In genomic region chr13:78875792-78876580, GRCh38 we compare ENCODE assay signal across 9 cellular contexts.
DNase-seq lines count a peak whose midpoint lies in the region; ATAC-seq lines count a peak whose summit lies in the region.
"Had no signal": no experiment of that assay in that cellular context is flagged by ENCODE, and none has a peak within 500 bp of the region (broad histone marks: within the 10 kb centered on the region; RNA-seq: fewer than 3 reads in every experiment).

No MANE protein-coding gene starts in this region.

- no peak overlapping the region for H3K18ac ChIP-seq in neuronal stem cell (ENCODE audit: low read length)

- H2AK5ac ChIP-seq in neuronal stem cell (ENCODE audit: low read depth, low read length): peak overlapping the region; percentile 65

- H3K14ac ChIP-seq in neuronal stem cell (ENCODE audit: low read length): no peak overlapping the region

- no peaks in the 10 kb centered on the region for H3K4me1 Mint-ChIP-seq in activated naive CD4-positive, alpha-beta T cell treated with anti-CD3 and anti-CD28 coated beads for 36 hours (ENCODE audit: low read depth)
- H3K4me1 Mint-ChIP-seq: neural crest cell had no signal

- no peak overlapping the region for H2BK5ac ChIP-seq in neuronal stem cell (ENCODE audit: low read length)

- H3K36me3 Mint-ChIP-seq in activated naive CD4-positive, alpha-beta T cell treated with anti-CD3 and anti-CD28 coated beads for 36 hours (ENCODE audit: low read depth): no peaks in the 10 kb centered on the region

- peak; percentile 34 for DNase-seq in activated naive CD4-positive, alpha-beta T cell treated with anti-CD3 and anti-CD28 coated beads for 36 hours
- no peak for DNase-seq in activated naive CD4-positive, alpha-beta T cell (lab: John Stamatoyannopoulos, UW)
- DNase-seq in H7 (peak; percentile 61), NCI-H2029 (lab: John Stamatoyannopoulos, UW) (peak; percentile 20), neuronal stem cell (ENCODE audit: low spot score) (no peak), activated gamma-delta T cell (lab: John Stamatoyannopoulos, UW) (no peak), COR-L47 (lab: John Stamatoyannopoulos, UW) (no peak)

- intact Hi-C loops in activated naive CD4-positive, alpha-beta T cell treated with anti-CD3 and anti-CD28 coated beads for 36 hours (cut with micrococcal nuclease): no loop called here

- H3K79me1 ChIP-seq in neuronal stem cell (ENCODE audit: low read depth, low read length): peaks cover 1% of the 10 kb centered on the region

- H2BK120ac ChIP-seq in neuronal stem cell (ENCODE audit: low read depth, low read length): no peak overlapping the region

- H3K27me3 Mint-ChIP-seq in activated naive CD4-positive, alpha-beta T cell treated with anti-CD3 and anti-CD28 coated beads for 36 hours (ENCODE audit: low read depth): peaks cover 2% of the 10 kb centered on the region

- H4K8ac ChIP-seq in neuronal stem cell (ENCODE audit: low read depth, low read length): peak overlapping the region; percentile 56

- peak overlapping the region; percentile 60 for H2BK12ac ChIP-seq in neuronal stem cell (ENCODE audit: low read length)

- H3K4me3 Mint-ChIP-seq in activated naive CD4-positive, alpha-beta T cell treated with anti-CD3 and anti-CD28 coated beads for 36 hours: no peak overlapping the region
- H3K4me3 Mint-ChIP-seq: neural crest cell had no signal

- H3K36me3 ChIP-seq in H7 (replicated peaks; ENCODE audit: control insufficient read depth, insufficient read depth, low read length) (no peaks in the 10 kb centered on the region), neuronal stem cell (replicated peaks in 1 of 2; ENCODE audit: control insufficient read depth in 2 of 2, insufficient read depth in 2 of 2, low read length in 2 of 2) (no peaks in the 10 kb centered on the region)

- H3K27me3 ChIP-seq in H7 (ENCODE audit: control insufficient read depth, insufficient read depth, low read length): no peaks in the 10 kb centered on the region
- no peaks in the 10 kb centered on the region for H3K27me3 ChIP-seq in neuronal stem cell (ENCODE audit: control insufficient read depth in 3 of 3, insufficient read depth in 3 of 3, low read depth in 1 of 3, low read length in 3 of 3)

- CTCF ChIA-PET in activated naive CD4-positive, alpha-beta T cell treated with anti-CD3 and anti-CD28 coated beads for 36 hours (lab: Charles Lee): interaction anchor here (0.8 to 0.9 kb wide), 2 partner anchors 10 to 102 kb away, joined by 3 to 4 read pairs; no protein-coding TSS in a partner anchor

- no peak overlapping the region for H3K4ac ChIP-seq in neuronal stem cell (ENCODE audit: low read length)

- peak overlapping the region; percentile 37 for H3K23ac ChIP-seq in neuronal stem cell (ENCODE audit: low read depth, low read length, poor library complexity)

- H3K9ac ChIP-seq in neuronal stem cell (ENCODE audit: low read depth, low read length, poor library complexity): peak overlapping the region; percentile 15

- no peak overlapping the region for H3K4me2 ChIP-seq in neuronal stem cell (ENCODE audit: insufficient read depth, low read length, poor library complexity, severe bottlenecking)

- H3K4me1 ChIP-seq in neuronal stem cell (ENCODE audit: control insufficient read depth in 2 of 2, insufficient read depth in 1 of 2, low read depth in 1 of 2, low read length in 2 of 2): peaks cover 0 to 2% of the 10 kb centered on the region in 2 donors

- H3K9me3 ChIP-seq in neuronal stem cell (replicated peaks in 1 of 2; ENCODE audit: control insufficient read depth in 2 of 2, insufficient read depth in 1 of 2, low read depth in 1 of 2, low read length in 2 of 2): no peaks in the 10 kb centered on the region

- no peak overlapping the region for H3K27ac Mint-ChIP-seq in activated naive CD4-positive, alpha-beta T cell treated with anti-CD3 and anti-CD28 coated beads for 36 hours

- H3K9me3 Mint-ChIP-seq in activated naive CD4-positive, alpha-beta T cell treated with anti-CD3 and anti-CD28 coated beads for 36 hours: peaks cover 2% of the 10 kb centered on the region

- H3K4me3 ChIP-seq in H7 (ENCODE audit: insufficient read depth, low read depth, low read length) (no peak overlapping the region), neuronal stem cell (ENCODE audit: low read length in 2 of 2) (no peak overlapping the region)

- no peak overlapping the region for H2BK15ac ChIP-seq in neuronal stem cell (ENCODE audit: low read length)

- H4K91ac ChIP-seq in neuronal stem cell (ENCODE audit: low read depth, low read length, poor library complexity): no peak overlapping the region

- H2AFZ ChIP-seq in neuronal stem cell (ENCODE audit: low read length): no peak overlapping the region

- ATAC-seq in HG02970 (IDR thresholded peaks at IDR 0.05; ENCODE audit: low FRiP score, unreplicated experiment): no peak

- no CpG with 5 or more reads among the region's 12 CpGs for WGBS in neuronal stem cell (ENCODE audit: extremely low coverage in 2 of 2, insufficient read length in 2 of 2, insufficient replicate concordance in 1 of 2), 2 donors

- H3K27ac ChIP-seq in neuronal stem cell (replicated peaks; ENCODE audit: low read length): no peak overlapping the region

Comparison
In these comparisons a context has a peak if more than half of its experiments do, and no peak if none do; other contexts are left out.
1. DNase-seq: peak in activated naive CD4-positive, alpha-beta T cell treated with anti-CD3 and anti-CD28 coated beads for 36 hours (single experiment), H7 (single experiment) and NCI-H2029 (single experiment); none in activated naive CD4-positive, alpha-beta T cell (0 of 4), neuronal stem cell (single experiment), activated gamma-delta T cell (single experiment) and COR-L47 (single experiment).